1 cellular context compared by ENCODE assay signal in genomic region chr10:103396067-103396788, GRCh38.
TF ChIP-seq lines count a peak whose summit lies in the region.

ATP5MK (minus strand) TSS chr10:103396475; CDS start chr10:103392457, 4,018 bp downstream.
PDCD11 (plus strand) TSS chr10:103396626; CDS start chr10:103398427, 1,801 bp downstream.

TF ChIP-seq in HEK293, 187 proteins besides CTCF, POLR2A, EP300 and RAD21 (continued from another document and continues in another):
- TF ChIP-seq ZFP69B (tag by site-specific recombination; IDR thresholded peaks at IDR 0.05): 0 out of 2 replicates have a peak, but pooled peaks have one; percentile 14
- peak; percentile 81 for TF ChIP-seq ATF2 (tag by site-specific recombination; IDR thresholded peaks at IDR 0.05; ENCODE audit: low read depth)
- TF ChIP-seq ZNF335 (tag by site-specific recombination; conservative IDR thresholded peaks at IDR 0.05): peak; percentile 94
- TF ChIP-seq ZNF404 (tag by site-specific recombination; IDR thresholded peaks at IDR 0.05): no peak
- TF ChIP-seq ZNF23 (tag by site-specific recombination; IDR thresholded peaks at IDR 0.05; ENCODE audit: borderline replicate concordance): no peak
- no peak for TF ChIP-seq ZNF311 (tag by site-specific recombination; IDR thresholded peaks at IDR 0.05; ENCODE audit: borderline replicate concordance)
- peak; percentile 89 for TF ChIP-seq ZBTB11 (tag by site-specific recombination; conservative IDR thresholded peaks at IDR 0.05; ENCODE audit: low read depth)
- TF ChIP-seq SP3 (tag by site-specific recombination; IDR thresholded peaks at IDR 0.05): peak; percentile 94
- peak; percentile 79 for TF ChIP-seq PATZ1 (tag by site-specific recombination; IDR thresholded peaks at IDR 0.05)
- TF ChIP-seq ZNF596 (tag by site-specific recombination; IDR thresholded peaks at IDR 0.05): no peak
- no peak for TF ChIP-seq TSHZ1 (tag by site-specific recombination; IDR thresholded peaks at IDR 0.05; ENCODE audit: borderline replicate concordance)
- no peak for TF ChIP-seq ZNF202 (tag by site-specific recombination; IDR thresholded peaks at IDR 0.05; ENCODE audit: borderline replicate concordance)
- TF ChIP-seq ELK4 (IDR thresholded peaks at IDR 0.05; ENCODE audit: borderline replicate concordance, low read depth, low read length): 0 out of 2 replicates have a peak, but pooled peaks have one; percentile 37
- peak; percentile 64 for TF ChIP-seq ZBTB21 (tag by site-specific recombination; IDR thresholded peaks at IDR 0.05)
- TF ChIP-seq PRDM10 (tag by site-specific recombination; IDR thresholded peaks at IDR 0.05): peak; percentile 60; the same call in 1 of the 2 replicates
- no peak for TF ChIP-seq ZNF362 (tag by site-specific recombination; IDR thresholded peaks at IDR 0.05)
- no peak for TF ChIP-seq YY2 (tag by site-specific recombination; IDR thresholded peaks at IDR 0.05)
- TF ChIP-seq ZBTB8A (tag by site-specific recombination; IDR thresholded peaks at IDR 0.05): peak; percentile 62
- TF ChIP-seq REPIN1 (tag by site-specific recombination; IDR thresholded peaks at IDR 0.05; ENCODE audit: low read depth): peak; percentile 33; the same call in 1 of the 2 replicates
- TF ChIP-seq GLIS1 (tag by site-specific recombination; IDR thresholded peaks at IDR 0.05): peak; percentile 43; the same call in 1 of the 2 replicates
- TF ChIP-seq SP2 (tag by site-specific recombination; IDR thresholded peaks at IDR 0.05): peak; percentile 99
- peak; percentile 21; the same call in 1 of the 2 replicates for TF ChIP-seq ZSCAN23 (tag by site-specific recombination; IDR thresholded peaks at IDR 0.05)
- no peak for TF ChIP-seq ZNF560 (tag by site-specific recombination; IDR thresholded peaks at IDR 0.05; ENCODE audit: borderline replicate concordance)
- 0 out of 2 replicates have a peak, but pooled peaks have one; percentile 23 for TF ChIP-seq INSM2 (tag by site-specific recombination; IDR thresholded peaks at IDR 0.05)
- no peak for TF ChIP-seq ZNF292 (tag by site-specific recombination; IDR thresholded peaks at IDR 0.05; ENCODE audit: borderline replicate concordance, low read depth)
- no peak for TF ChIP-seq ZNF18 (tag by site-specific recombination; IDR thresholded peaks at IDR 0.05)
- peak; percentile 36; the same call in 1 of the 2 replicates for TF ChIP-seq ZBTB17 (tag by site-specific recombination; IDR thresholded peaks at IDR 0.05)
- no peak for TF ChIP-seq ZNF558 (tag by site-specific recombination; IDR thresholded peaks at IDR 0.05)
- peak; percentile 42; the same call in 1 of the 2 replicates for TF ChIP-seq ZEB2 (tag by site-specific recombination; IDR thresholded peaks at IDR 0.05)
- TF ChIP-seq ZNF76 (tag by site-specific recombination; IDR thresholded peaks at IDR 0.05; ENCODE audit: borderline replicate concordance, low read depth): peak; percentile 88
- no peak for TF ChIP-seq ZNF747 (tag by site-specific recombination; IDR thresholded peaks at IDR 0.05)
- no peak for TF ChIP-seq ZNF184 (tag by site-specific recombination; IDR thresholded peaks at IDR 0.05)
- TF ChIP-seq ZNF214 (tag by site-specific recombination; IDR thresholded peaks at IDR 0.05; ENCODE audit: borderline replicate concordance): no peak
- 0 out of 2 replicates have a peak, but pooled peaks have one; percentile 55 for TF ChIP-seq ZFP37 (tag by site-specific recombination; IDR thresholded peaks at IDR 0.05)
- TF ChIP-seq GLIS2 (tag by site-specific recombination; IDR thresholded peaks at IDR 0.05): peak; percentile 87
- TF ChIP-seq ZBTB7A (tag by site-specific recombination; IDR thresholded peaks at IDR 0.05; ENCODE audit: low read depth): 0 out of 2 replicates have a peak, but pooled peaks have one; percentile 34
- no peak for TF ChIP-seq ZNF623 (tag by site-specific recombination; IDR thresholded peaks at IDR 0.05)
